Comparison of ENCODE assay signal across 1 cellular context in the genomic region with DNA sequence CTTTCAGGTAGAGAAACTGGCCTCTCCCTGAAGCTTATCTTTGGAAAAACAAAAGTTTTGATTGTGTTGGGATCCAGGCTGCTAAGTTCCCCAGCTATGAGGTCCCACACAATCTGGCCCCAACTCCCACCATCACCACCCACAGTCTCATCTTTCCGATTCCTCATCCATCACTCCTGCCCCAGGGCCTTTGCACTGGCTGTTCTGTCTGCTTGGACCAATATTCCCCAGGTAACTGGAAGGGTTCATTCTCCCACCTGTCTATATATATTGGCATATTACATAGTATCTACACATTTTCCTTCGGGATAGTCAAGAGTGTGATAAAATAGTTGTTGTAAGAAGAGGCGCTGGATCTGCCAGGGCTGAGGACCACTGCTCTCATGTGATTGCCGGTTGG.
TF ChIP-seq lines count a peak whose summit lies in the region.

No MANE protein-coding gene starts in this region.

TF ChIP-seq in K562, 482 proteins besides CTCF, POLR2A, EP300 and RAD21 (continued from another document):
- TF ChIP-seq, protein P1, sequence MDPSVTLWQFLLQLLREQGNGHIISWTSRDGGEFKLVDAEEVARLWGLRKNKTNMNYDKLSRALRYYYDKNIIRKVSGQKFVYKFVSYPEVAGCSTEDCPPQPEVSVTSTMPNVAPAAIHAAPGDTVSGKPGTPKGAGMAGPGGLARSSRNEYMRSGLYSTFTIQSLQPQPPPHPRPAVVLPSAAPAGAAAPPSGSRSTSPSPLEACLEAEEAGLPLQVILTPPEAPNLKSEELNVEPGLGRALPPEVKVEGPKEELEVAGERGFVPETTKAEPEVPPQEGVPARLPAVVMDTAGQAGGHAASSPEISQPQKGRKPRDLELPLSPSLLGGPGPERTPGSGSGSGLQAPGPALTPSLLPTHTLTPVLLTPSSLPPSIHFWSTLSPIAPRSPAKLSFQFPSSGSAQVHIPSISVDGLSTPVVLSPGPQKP (CRISPR knock-in tag; IDR thresholded peaks at IDR 0.05), result no peak
- peak; percentile 76; the same call in 1 of the 2 replicates for TF ChIP-seq SMARCA5 (IDR thresholded peaks at IDR 0.05)
- TF ChIP-seq L3MBTL2 (IDR thresholded peaks at IDR 0.05), result no peak
- no peak for TF ChIP-seq NCOA4 (IDR thresholded peaks at IDR 0.05; ENCODE audit: partially characterized antibody)
- TF ChIP-seq KDM1A (IDR thresholded peaks at IDR 0.05), result peak; percentile 27 to 55; a peak in 2 of 4 replicates
- TF ChIP-seq FIP1L1 (IDR thresholded peaks at IDR 0.05; ENCODE audit: low read depth, low read length, poor library complexity, severe bottlenecking), result no peak
- peak; percentile 77 for TF ChIP-seq RBM25 (IDR thresholded peaks at IDR 0.05; ENCODE audit: low read depth, low read length, severe bottlenecking)
